In genomic region chr17:39261286-39261685, GRCh38 we compare ENCODE assay signal across 11 cellular contexts. TPM values are rescaled to one million over a fixed set of nuclear protein-coding genes. Genes with fewer than 3 reads are reported as not detected.
DNase-seq lines count a peak whose midpoint lies in the region; ATAC-seq and TF ChIP-seq lines count a peak whose summit lies in the region.
"Had no signal": no experiment of that assay in that cellular context is flagged by ENCODE, and none has a peak within 500 bp of the region (broad histone marks: within the 10 kb centered on the region; RNA-seq: fewer than 3 reads in every experiment).

No MANE protein-coding gene starts in this region.

- H3K36me3 ChIP-seq in heart right ventricle = peaks cover 0 to 100% (median 47%) of the 10 kb centered on the region in 9 donors

- H3K27me3 ChIP-seq in heart right ventricle (no peaks in the 10 kb centered on the region), right cardiac atrium (ENCODE audit: control insufficient read depth, insufficient read depth) (no peaks in the 10 kb centered on the region)
- H3K27me3 ChIP-seq: sigmoid colon had no signal

- no peak for TF ChIP-seq POLR2A in NB4 (IDR thresholded peaks at IDR 0.05; ENCODE audit: extremely low read depth, insufficient read length)

- TF ChIP-seq CTCF in heart right ventricle (IDR thresholded peaks at IDR 0.05) = peak in 6 of 9 donors; percentile 7 to 35 (median 16)
- TF ChIP-seq CTCF in NB4 (IDR thresholded peaks at IDR 0.05; ENCODE audit: low read depth, low read length) = peak; percentile 76
- TF ChIP-seq CTCF in cardiac fibroblast (IDR thresholded peaks at IDR 0.05; ENCODE audit: low read depth, low read length) = peak; percentile 21

- intact Hi-C loops in heart right ventricle (cut with DNase I) = loop anchor here in 2 of 10 donors (10.0 kb wide), 2 partner anchors 124 to 134 kb away; no protein-coding TSS in a partner anchor
- intact Hi-C loops in right cardiac atrium (cut with DNase I) = no loop called here

- WGBS in heart right ventricle, 2 donors = 81 to 86% methylated on average over 7 of the region's 7 CpGs
- WGBS in right cardiac atrium = 82% methylated on average over 7 of the region's 7 CpGs

- H3K4me3 ChIP-seq in heart right ventricle = no peak overlapping the region
- no peak overlapping the region for H3K4me3 ChIP-seq in right cardiac atrium (ENCODE audit: low read length)
- H3K4me3 ChIP-seq in NB4 (ENCODE audit: low read depth, low read length) = no peak overlapping the region
- no peak overlapping the region for H3K4me3 ChIP-seq in cardiac fibroblast (replicated peaks in 1 of 2; ENCODE audit: low read depth in 2 of 2, low read length in 2 of 2)
- H3K4me3 ChIP-seq: sigmoid colon had no signal

- H3K4me1 ChIP-seq in heart right ventricle (peaks cover 0 to 14% (median 7%) of the 10 kb centered on the region in 9 donors), right cardiac atrium (ENCODE audit: control insufficient read depth, insufficient read depth, low read length) (no peaks in the 10 kb centered on the region)
- H3K4me1 ChIP-seq: sigmoid colon had no signal

- H3K27ac ChIP-seq in heart right ventricle = no peak overlapping the region
- H3K27ac ChIP-seq in right cardiac atrium (ENCODE audit: low read length) = no peak overlapping the region
- H3K27ac ChIP-seq: sigmoid colon had no signal

- DNase-seq in heart right ventricle (no peak), right cardiac atrium (no peak), NB4 (ENCODE audit: low read depth) (peak; percentile 53), cardiac fibroblast (ENCODE audit: low read depth in 2 of 2) (no peak), midbrain (lab: John Stamatoyannopoulos, UW) (no peak)
- peak; percentile 13 for DNase-seq in stimulated activated naive CD4-positive, alpha-beta T cell treated with Interleukin-2 at 50 U/mL for 16 hours (lab: John Stamatoyannopoulos, UW)
- DNase-seq: EL, sigmoid colon had no signal

- ATAC-seq in heart right ventricle (no peak), right cardiac atrium (no peak), GM19397 (IDR thresholded peaks at IDR 0.05; ENCODE audit: unreplicated experiment) (no peak), GM19324 (IDR thresholded peaks at IDR 0.05; ENCODE audit: low FRiP score, unreplicated experiment) (no peak)

- H3K9me3 ChIP-seq in heart right ventricle (no peaks in the 10 kb centered on the region), right cardiac atrium (ENCODE audit: control insufficient read depth, low read length) (no peaks in the 10 kb centered on the region)
- H3K9me3 ChIP-seq: sigmoid colon had no signal

RNA-seq across cellular contexts. Expression of gene STAC2, which starts 35.5 kb away (rescaled TPM):
- total RNA-seq in heart right ventricle (1 to 10 TPM in 3 of 10 donors, under 1 TPM in 6, not detected in 1; 0.09 to 2.0 (median 0.37) TPM), right cardiac atrium (1 to 10 TPM; 2.5 to 3.7 (median 3.1) TPM)
- polyA plus RNA-seq in heart right ventricle (1 to 10 TPM in 1 of 2 donors, under 1 TPM in 1; 0.51 to 4.9 TPM), right cardiac atrium (6.9 TPM)
- polyA plus RNA-seq: keratinocyte had no signal

Comparison
In these comparisons a context has a peak if more than half of its experiments do, and no peak if none do; other contexts are left out.
1. DNase-seq: peak in NB4 (single experiment) and stimulated activated naive CD4-positive, alpha-beta T cell treated with Interleukin-2 at 50 U/mL for 16 hours (single experiment); none in heart right ventricle (0 of 2), right cardiac atrium (0 of 3), cardiac fibroblast (0 of 2) and midbrain (single experiment).
2. CTCF ChIP-seq: peak in every context shown above with its lines; median percentile 76 in NB4; 21 in cardiac fibroblast; 16 in heart right ventricle.